In the genomic region with DNA sequence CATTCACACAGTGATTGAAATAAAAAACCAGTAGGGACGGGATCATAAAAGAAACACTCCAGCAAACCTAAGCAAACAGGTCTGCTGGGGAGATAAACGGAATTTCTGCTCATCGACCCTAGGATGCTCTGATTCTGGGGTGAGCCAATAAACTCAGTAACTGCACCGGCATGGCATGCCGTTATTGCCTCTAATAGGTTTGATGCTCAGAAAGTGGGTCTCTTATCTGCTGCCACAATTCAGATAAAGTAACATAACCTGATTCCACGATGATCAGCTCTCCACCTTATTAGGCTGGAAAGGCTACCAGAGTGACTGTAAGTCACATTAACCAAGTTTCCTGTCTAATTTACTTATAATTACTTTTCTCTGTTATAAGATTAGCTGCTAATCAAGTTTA, we compare ENCODE assay signal across 31 cellular contexts. TPM values are rescaled to one million over a fixed set of nuclear protein-coding genes. Genes with fewer than 3 reads are reported as not detected.
"Had no signal": no experiment of that assay in that cellular context is flagged by ENCODE, and none has a peak within 500 bp of the region (broad histone marks: within the 10 kb centered on the region; RNA-seq: fewer than 3 reads in every experiment).

No MANE protein-coding gene starts in this region.

- H3K27ac ChIP-seq: left lung, neural progenitor cell, neutrophil, ovary, right atrium auricular region, right lobe of liver, stomach, testis, thyroid gland, transverse colon, upper lobe of right lung had no signal

- H3K4me1 ChIP-seq: left lung, neural progenitor cell, right atrium auricular region, right lobe of liver, stomach, testis, thyroid gland, transverse colon, upper lobe of right lung had no signal

- H3K4me3 ChIP-seq: left lung, lung, neural progenitor cell, ovary, right atrium auricular region, right lobe of liver, smooth muscle cell, stomach, testis, thyroid gland, transverse colon, upper lobe of right lung had no signal

- ATAC-seq: left colon; left lung; natural killer cell; right lobe of liver; stimulated activated memory B cell treated with anti-CD40 and anti-IgM and Interleukin-4, amounts not matched to agents 10 μg/mL and 1 μg/mL and 100 μg/mL, for 72 hours; stimulated activated naive CD8-positive, alpha-beta T cell treated with anti-CD3 and anti-CD28 coated beads, Interleukin-15, Interleukin-2, amounts not matched to agents 100 U/mL and 50 U/mL, for 24 hours; upper lobe of right lung had no signal

- H3K9me3 ChIP-seq: left lung, neutrophil, ovary, right lobe of liver, testis, thyroid gland, transverse colon, upper lobe of right lung had no signal

- H3K36me3 ChIP-seq: left lung, neural progenitor cell, neutrophil, ovary, right atrium auricular region, right lobe of liver, stomach, thyroid gland, transverse colon, upper lobe of right lung had no signal

- H3K27me3 ChIP-seq: left lung, neural progenitor cell, neutrophil, ovary, right atrium auricular region, right lobe of liver, stomach, testis, thyroid gland, transverse colon, upper lobe of right lung had no signal

- H3K4me2 ChIP-seq: neural progenitor cell, smooth muscle cell had no signal

- FAIRE-seq: islet of Langerhans, urothelium cell line had no signal

- DNase-seq: hypothalamus; immature natural killer cell; kidney; left colon; left lung; mesendoderm; naive B cell; natural killer cell; nephron progenitor cell; ovary; right lobe of liver; stimulated activated CD4-positive, alpha-beta T cell treated with anti-CD3 and anti-CD28 coated beads, Interleukin-1b, Interleukin-23, amount 100 ng/mL, for 48 hours; stimulated activated CD4-positive, alpha-beta T cell treated with anti-CD3 and anti-CD28 coated beads, Interleukin-2, amount 100 ng/mL, for 48 hours; stimulated activated CD4-positive, alpha-beta T cell treated with anti-CD3 and anti-CD28 coated beads, Interleukin-4, amount 100 ng/mL, for 4 hours; stimulated activated CD8-positive, alpha-beta memory T cell treated with anti-CD3 and anti-CD28 coated beads, Interleukin-4, amount 100 ng/mL, for 48 hours; stimulated activated naive CD8-positive, alpha-beta T cell treated with anti-CD3 and anti-CD28 coated beads, Interleukin-15, Interleukin-2, amounts not matched to agents 100 U/mL and 50 U/mL, for 24 hours; stomach; testis; thyroid gland; transverse colon; upper lobe of right lung had no signal

RNA-seq across cellular contexts. Expression of a gene that starts 19.6 kb away (rescaled TPM):
- total RNA-seq: kidney, natural killer cell, pulmonary artery endothelial cell, renal cortical epithelial cell, smooth muscle cell, upper lobe of right lung had no signal
- polyA plus RNA-seq: immature natural killer cell, smooth muscle cell, stomach had no signal
